Comparison of ENCODE assay signal across 16 cellular contexts in genomic region chr20:57258055-57258454, GRCh38. TPM values are rescaled to one million over a fixed set of nuclear protein-coding genes. Genes with fewer than 3 reads are reported as not detected.
DNase-seq lines count a peak whose midpoint lies in the region; TF ChIP-seq lines count a peak whose summit lies in the region.
"Had no signal": no experiment of that assay in that cellular context is flagged by ENCODE, and none has a peak within 500 bp of the region (broad histone marks: within the 10 kb centered on the region; RNA-seq: fewer than 3 reads in every experiment).

No MANE protein-coding gene starts in this region.

- H3K9ac ChIP-seq in SK-N-MC (ENCODE audit: insufficient read length) = no peak overlapping the region

- H3K4me1 Mint-ChIP-seq in nephron progenitor cell = peaks cover 79% of the 10 kb centered on the region

- H3K27me3 ChIP-seq in adrenal gland = peaks cover 28% of the 10 kb centered on the region

- peaks cover 25% of the 10 kb centered on the region for H3K27me3 Mint-ChIP-seq in nephron progenitor cell (ENCODE audit: low read depth, poor library complexity)

- DNase-seq in DMS79 (lab: John Stamatoyannopoulos, UW) (peak; percentile 53), NCI-H1105 (lab: John Stamatoyannopoulos, UW) (peak; percentile 53), SK-N-MC (ENCODE audit: low read depth, low spot score) (no peak), nephron progenitor cell (no peak), adrenal gland (no peak), AG08396 (ENCODE audit: low spot score) (no peak), AG20443 (ENCODE audit: low spot score) (no peak), SIG-M5 treated with dmso at 0.1 percent for 504 hours (lab: John Stamatoyannopoulos, UW; ENCODE audit: unreplicated experiment) (no peak)
- DNase-seq: BE2C; effector CD8-positive, alpha-beta T cell; left cardiac atrium; NCI-H2171 treated with DMSO at 0.1 percent for 48 hours; SHP77; T1000 had no signal

- H3K9me3 ChIP-seq in SK-N-MC (ENCODE audit: low read depth, low read length) = no peaks in the 10 kb centered on the region
- H3K9me3 ChIP-seq in adrenal gland (replicated peaks in 1 of 3) = no peaks in the 10 kb centered on the region
- H3K9me3 ChIP-seq: BE2C had no signal

- no peaks in the 10 kb centered on the region for H3K36me3 ChIP-seq in SK-N-MC (ENCODE audit: insufficient read depth, low read length)
- no peaks in the 10 kb centered on the region for H3K36me3 ChIP-seq in adrenal gland (replicated peaks in 1 of 2)
- H3K36me3 ChIP-seq: BE2C had no signal

- peak overlapping the region; percentile 86 for H3K27ac ChIP-seq in SK-N-MC
- no peak overlapping the region for H3K27ac ChIP-seq in adrenal gland

- H3K4me3 ChIP-seq in SK-N-MC = peak overlapping the region; percentile 74
- no peak overlapping the region for H3K4me3 ChIP-seq in adrenal gland

- intact Hi-C loops in adrenal gland (cut with DNase I) = no loop called here

- peak overlapping the region; percentile 8 for H3K4me3 Mint-ChIP-seq in nephron progenitor cell
- H3K4me3 Mint-ChIP-seq: activated naive CD8-positive, alpha-beta T cell had no signal

- no peaks in the 10 kb centered on the region for H3K4me1 ChIP-seq in adrenal gland (replicated peaks in 1 of 2)

- no peak for TF ChIP-seq POLR2A in adrenal gland (IDR thresholded peaks at IDR 0.05)

- peaks cover 5% of the 10 kb centered on the region for H3K36me3 Mint-ChIP-seq in nephron progenitor cell (ENCODE audit: low read depth)
- H3K36me3 Mint-ChIP-seq: activated naive CD8-positive, alpha-beta T cell had no signal

- no peak for TF ChIP-seq CTCF in nephron progenitor cell (IDR thresholded peaks at IDR 0.05)
- TF ChIP-seq CTCF in adrenal gland (IDR thresholded peaks at IDR 0.05) = no peak

- H3K9me3 Mint-ChIP-seq in nephron progenitor cell = no peaks in the 10 kb centered on the region

- H3K27ac Mint-ChIP-seq in nephron progenitor cell = peak overlapping the region; percentile 53
- H3K27ac Mint-ChIP-seq: activated naive CD8-positive, alpha-beta T cell had no signal

- WGBS in adrenal gland, 4 donors = 35 to 65% (median 43%) methylated on average over 7 of the region's 7 CpGs

RNA-seq across cellular contexts. Expression of gene BMP7, which starts 8.4 kb away (rescaled TPM):
- total RNA-seq in adrenal gland = 1 to 10 TPM in 3 of 8 donors, under 1 TPM in 2, not detected in 3; 0.74 to 6.7 (median 3.2) TPM
- 1 to 10 TPM; 1.2 to 6.2 (median 2.2) TPM for polyA plus RNA-seq in adrenal gland
- total RNA-seq: bronchial epithelial cell had no signal

Comparison
In these comparisons a context has a peak if more than half of its experiments do, and no peak if none do; other contexts are left out.
1. DNase-seq: peak in DMS79 (single experiment) and NCI-H1105 (single experiment); none in SK-N-MC (single experiment), nephron progenitor cell (single experiment), adrenal gland (0 of 7), AG08396 (single experiment), AG20443 (single experiment) and SIG-M5 treated with dmso at 0.1 percent for 504 hours (single experiment).